Comparison of ENCODE assay signal across 10 cellular contexts in genomic region chr4:156298230-156298629, GRCh38.
DNase-seq lines count a peak whose midpoint lies in the region; ATAC-seq and TF ChIP-seq lines count a peak whose summit lies in the region.
"Had no signal": no experiment of that assay in that cellular context is flagged by ENCODE, and none has a peak within 500 bp of the region (broad histone marks: within the 10 kb centered on the region; RNA-seq: fewer than 3 reads in every experiment).

No MANE protein-coding gene starts in this region.

- no peak for ATAC-seq in HG03378 (IDR thresholded peaks at IDR 0.05; ENCODE audit: unreplicated experiment)

- H3K9me3 ChIP-seq in hepatocyte (ENCODE audit: low read depth) (no peaks in the 10 kb centered on the region), WERI-Rb-1 (ENCODE audit: severe bottlenecking) (no peaks in the 10 kb centered on the region)
- H3K9me3 ChIP-seq: BLaER1 treated with 17β-estradiol and CSF1 and Interleukin-3, amounts not matched to agents 10 nM and 100 nM had no signal

- no peaks in the 10 kb centered on the region for H3K79me2 ChIP-seq in hepatocyte

- H3K4me1 ChIP-seq in hepatocyte (ENCODE audit: insufficient read depth), result peaks cover 8% of the 10 kb centered on the region

- H3K4me2 ChIP-seq in hepatocyte, result no peak overlapping the region
- H3K4me2 ChIP-seq: BLaER1 treated with 17β-estradiol and CSF1 and Interleukin-3, amounts not matched to agents 10 nM and 100 nM had no signal

- H3K27me3 ChIP-seq in hepatocyte (no peaks in the 10 kb centered on the region), WERI-Rb-1 (ENCODE audit: insufficient read depth, low read depth, severe bottlenecking) (no peaks in the 10 kb centered on the region)
- H3K27me3 ChIP-seq: BLaER1 treated with 17β-estradiol and CSF1 and Interleukin-3, amounts not matched to agents 10 nM and 100 nM had no signal

- H3K4me3 ChIP-seq in hepatocyte (no peak overlapping the region), WERI-Rb-1 (ENCODE audit: low read depth, low read length) (no peak overlapping the region)
- H3K4me3 ChIP-seq: BLaER1 treated with 17β-estradiol and CSF1 and Interleukin-3, amounts not matched to agents 10 nM and 100 nM had no signal

- H3K9me2 ChIP-seq in hepatocyte (replicated peaks; ENCODE audit: insufficient read depth), result no peaks in the 10 kb centered on the region

- peak; percentile 22 to 41 for DNase-seq in SHP77 (lab: John Stamatoyannopoulos, UW)
- no peak for DNase-seq in SHP77 treated with DMSO at 0.1 percent for 48 hours (lab: John Stamatoyannopoulos, UW)
- peak; percentile 56 for DNase-seq in amniotic stem cell (lab: John Stamatoyannopoulos, UW)
- DNase-seq in hepatocyte (ENCODE audit: low spot score), result peak; percentile 34
- DNase-seq in smooth muscle cell of the brain vasculature (ENCODE audit: low read depth, low spot score), result peak; percentile 84
- no peak for DNase-seq in NK-92 (lab: John Stamatoyannopoulos, UW; ENCODE audit: unreplicated experiment)
- no peak for DNase-seq in WERI-Rb-1
- DNase-seq: central memory CD4-positive, alpha-beta T cell had no signal

- no peaks in the 10 kb centered on the region for H4K20me1 ChIP-seq in hepatocyte (ENCODE audit: insufficient read depth, poor library complexity, severe bottlenecking)
- H4K20me1 ChIP-seq: BLaER1 treated with 17β-estradiol and CSF1 and Interleukin-3, amounts not matched to agents 10 nM and 100 nM had no signal

- H2AFZ ChIP-seq in hepatocyte, result no peak overlapping the region

- TF ChIP-seq CTCF in hepatocyte (IDR thresholded peaks at IDR 0.05; ENCODE audit: poor library complexity), result no peak
- no peak for TF ChIP-seq CTCF in WERI-Rb-1 (IDR thresholded peaks at IDR 0.05; ENCODE audit: low read depth, low read length)

- H3K27ac ChIP-seq in hepatocyte (no peak overlapping the region), WERI-Rb-1 (no peak overlapping the region)
- H3K27ac ChIP-seq: BLaER1 treated with 17β-estradiol and CSF1 and Interleukin-3, amounts not matched to agents 10 nM and 100 nM had no signal

- H3K36me3 ChIP-seq in hepatocyte (replicated peaks; ENCODE audit: insufficient read depth, low read depth) (no peaks in the 10 kb centered on the region), WERI-Rb-1 (no peaks in the 10 kb centered on the region)
- H3K36me3 ChIP-seq: BLaER1 treated with 17β-estradiol and CSF1 and Interleukin-3, amounts not matched to agents 10 nM and 100 nM had no signal

Comparison
In these comparisons a context has a peak if more than half of its experiments do, and no peak if none do; other contexts are left out.
1. DNase-seq: peak in SHP77 (2 of 2), amniotic stem cell (single experiment), hepatocyte (single experiment) and smooth muscle cell of the brain vasculature (single experiment); none in SHP77 treated with DMSO at 0.1 percent for 48 hours (single experiment), NK-92 (single experiment) and WERI-Rb-1 (single experiment).